ENCODE assay signal across 25 cellular contexts in genomic region chr11:126993599-126993998, GRCh38. TPM values are rescaled to one million over a fixed set of nuclear protein-coding genes. Genes with fewer than 3 reads are reported as not detected.
A peak's percentile ranks its signal among the peaks of the same experiment; 100 is the strongest.
DNase-seq lines count a peak whose midpoint lies in the region; ATAC-seq, FAIRE-seq and TF ChIP-seq lines count a peak whose summit lies in the region.
"Had no signal": no experiment of that assay in that cellular context is flagged by ENCODE, and none has a peak within 500 bp of the region (broad histone marks: within the 10 kb centered on the region; RNA-seq: fewer than 3 reads in every experiment).

No MANE protein-coding gene starts in this region.

- H3K36me3 ChIP-seq in IMR-90 (ENCODE audit: control insufficient read depth, insufficient read depth, low read length) (no peaks in the 10 kb centered on the region), astrocyte (ENCODE audit: insufficient read depth, low read length) (no peaks in the 10 kb centered on the region), mucosa of descending colon (ENCODE audit: low read depth) (no peaks in the 10 kb centered on the region)
- H3K36me3 ChIP-seq: heart left ventricle had no signal

- H2AK5ac ChIP-seq in IMR-90 (ENCODE audit: low read depth, low read length): peak overlapping the region; percentile 97

- peak overlapping the region; percentile 99 for H2BK5ac ChIP-seq in IMR-90 (ENCODE audit: low read depth, low read length, poor library complexity, severe bottlenecking)

- H3K27ac ChIP-seq in AG04450 (ENCODE audit: low read depth, low read length): peak overlapping the region; percentile 99
- H3K27ac ChIP-seq in IMR-90 (ENCODE audit: insufficient read depth, low read length): peak overlapping the region; percentile 83
- peak overlapping the region; percentile 100 for H3K27ac ChIP-seq in astrocyte (ENCODE audit: low read depth, low read length)
- H3K27ac ChIP-seq: heart left ventricle, skin epidermis had no signal

- peak overlapping the region; percentile 98 for H3K14ac ChIP-seq in IMR-90 (replicated peaks; ENCODE audit: low read depth, low read length)

- H3K9ac ChIP-seq in IMR-90 (ENCODE audit: low read depth, low read length) (no peak overlapping the region), astrocyte (ENCODE audit: low read length) (peak overlapping the region; percentile 92)

- peak overlapping the region; percentile 100 for H3K4ac ChIP-seq in IMR-90 (ENCODE audit: low read depth, low read length)

- no peak for TF ChIP-seq CTCF in AG04450 (IDR thresholded peaks at IDR 0.05; ENCODE audit: low read depth, low read length)
- no peak for TF ChIP-seq CTCF in IMR-90 (conservative IDR thresholded peaks at IDR 0.05; ENCODE audit: low read depth, low read length)
- no peak for TF ChIP-seq CTCF in astrocyte (IDR thresholded peaks at IDR 0.05; ENCODE audit: insufficient read depth, low read depth, low read length)
- no peak for TF ChIP-seq CTCF in mucosa of descending colon (IDR thresholded peaks at IDR 0.05)

- no peaks in the 10 kb centered on the region for H3K9me3 ChIP-seq in AG04450 (ENCODE audit: control insufficient read depth, insufficient read depth, low read length)
- no peaks in the 10 kb centered on the region for H3K9me3 ChIP-seq in IMR-90 (ENCODE audit: control insufficient read depth, insufficient read depth, low read length)
- no peaks in the 10 kb centered on the region for H3K9me3 ChIP-seq in astrocyte (ENCODE audit: insufficient read depth, low read depth, low read length)
- no peaks in the 10 kb centered on the region for H3K9me3 ChIP-seq in mucosa of descending colon
- H3K9me3 ChIP-seq: heart left ventricle had no signal

- TF ChIP-seq POLR2A in IMR-90 (IDR thresholded peaks at IDR 0.05; ENCODE audit: low read depth, low read length): no peak

- H3K4me3 ChIP-seq in AG04450 (ENCODE audit: low read depth, low read length) (no peak overlapping the region), IMR-90 (ENCODE audit: insufficient read depth, low read depth, low read length) (no peak overlapping the region), astrocyte (ENCODE audit: insufficient read depth, low read depth, low read length) (peak overlapping the region; percentile 48), mucosa of descending colon (no peak overlapping the region)
- H3K4me3 ChIP-seq: heart left ventricle, skin epidermis had no signal

- H4K20me1 ChIP-seq in IMR-90 (ENCODE audit: insufficient read depth, low read length) (no peaks in the 10 kb centered on the region), astrocyte (ENCODE audit: insufficient read depth, low read length) (no peaks in the 10 kb centered on the region)

- peaks cover 19% of the 10 kb centered on the region for H3K27me3 Mint-ChIP-seq in astrocyte (ENCODE audit: low read depth, unreplicated experiment)

- H4K8ac ChIP-seq in IMR-90 (ENCODE audit: low read depth in 2 of 2, low read length in 2 of 2): peak overlapping the region; percentile 65 to 95

- H3K27me3 ChIP-seq in AG04450 (ENCODE audit: control insufficient read depth, insufficient read depth, low read length): no peaks in the 10 kb centered on the region
- no peaks in the 10 kb centered on the region for H3K27me3 ChIP-seq in IMR-90 (ENCODE audit: control insufficient read depth, insufficient read depth, low read length)
- H3K27me3 ChIP-seq in astrocyte (ENCODE audit: insufficient read depth, low read length): no peaks in the 10 kb centered on the region

- H3K79me2 ChIP-seq in astrocyte (ENCODE audit: insufficient read depth, low read length): peaks cover 25% of the 10 kb centered on the region

- peak overlapping the region; percentile 99 for H3K23ac ChIP-seq in IMR-90 (ENCODE audit: low read depth, low read length)

- TF ChIP-seq RAD21 in IMR-90 (IDR thresholded peaks at IDR 0.05; ENCODE audit: low read length): no peak

- peak overlapping the region; percentile 90; the same call in 1 of the 2 replicates for H3K56ac ChIP-seq in IMR-90 (ENCODE audit: extremely low read depth, insufficient read depth, low read length)

- WGBS in IMR-90 (ENCODE audit: extremely low coverage in 2 of 2, insufficient read length in 1 of 2), 2 experiments: no CpG with 5 or more reads among the region's 2 CpGs

- H3K36me3 Mint-ChIP-seq in astrocyte (ENCODE audit: low read depth, unreplicated experiment): no peaks in the 10 kb centered on the region
- H3K36me3 Mint-ChIP-seq: CD14-positive monocyte; naive thymus-derived CD4-positive, alpha-beta T cell had no signal

- intact Hi-C loops in IMR-90 (cut with micrococcal nuclease): loop anchor here (5.0 to 10.0 kb wide), 2 partner anchors 76 to 199 kb away; no protein-coding TSS in a partner anchor
- intact Hi-C loops in mucosa of descending colon (cut with DNase I, micrococcal nuclease): loop anchor here (5.0 to 10.0 kb wide), 2 partner anchors 281 to 549 kb away; no protein-coding TSS in a partner anchor

- BruUV-seq in IMR-90 (replicated peaks; lab: Mats Ljungman, UMichigan): no TSS peak

- POLR2A ChIA-PET in AG04450 (lab: Yijun Ruan, JAX): no interaction called here
- POLR2A ChIA-PET in IMR-90 (lab: Charles Lee; ENCODE audit: unreplicated experiment): no interaction called here

- peaks cover 46% of the 10 kb centered on the region for H3K4me1 Mint-ChIP-seq in astrocyte (ENCODE audit: low read depth, unreplicated experiment)
- H3K4me1 Mint-ChIP-seq: CD14-positive monocyte had no signal

- H2BK20ac ChIP-seq in IMR-90 (ENCODE audit: low read depth, low read length): peak overlapping the region; percentile 98

- peaks cover 36% of the 10 kb centered on the region for H3K9me1 ChIP-seq in IMR-90 (ENCODE audit: insufficient read depth, low read length)

- H2AK9ac ChIP-seq in IMR-90 (replicated peaks; ENCODE audit: low read depth, low read length, poor library complexity): peak overlapping the region; percentile 10

- H3K4me1 ChIP-seq in IMR-90 (ENCODE audit: control insufficient read depth, insufficient read depth, low read length): peaks cover 33% of the 10 kb centered on the region
- peaks cover 44% of the 10 kb centered on the region for H3K4me1 ChIP-seq in astrocyte (ENCODE audit: insufficient read depth, low read length)
- no peaks in the 10 kb centered on the region for H3K4me1 ChIP-seq in mucosa of descending colon (ENCODE audit: low read depth)

- peak overlapping the region; percentile 99 for H3K27ac Mint-ChIP-seq in astrocyte (ENCODE audit: unreplicated experiment)
- H3K27ac Mint-ChIP-seq: activated T-cell treated with anti-CD3 and anti-CD28 coated beads, Interleukin-2, amount 50 U/mL, for 24 hours; CD14-positive monocyte; naive thymus-derived CD4-positive, alpha-beta T cell had no signal

- DNase-seq in AG04450 (ENCODE audit: low read depth, low spot score) (no peak), IMR-90 (peak; percentile 54), astrocyte (ENCODE audit: low read depth) (peak; percentile 15), left kidney (ENCODE audit: low read depth, low spot score) (peak; percentile 45), mucosa of descending colon (no peak)
- DNase-seq in stimulated activated CD4-positive, alpha-beta T cell treated with anti-CD3 and anti-CD28 coated beads, Interleukin-4, amount 100 ng/mL, for 1 hour: no peak
- no peak for DNase-seq in effector CD8-positive, alpha-beta T cell (lab: John Stamatoyannopoulos, UW)
- DNase-seq: activated CD8-positive, alpha-beta memory T cell treated with anti-CD3 and anti-CD28 coated beads for 24 hours; activated T-cell treated with anti-CD3 and anti-CD28 coated beads, Interleukin-2, amount 50 U/mL, for 24 hours; dermis blood vessel endothelial cell; heart left ventricle; KBM-7; left cardiac atrium; naive thymus-derived CD4-positive, alpha-beta T cell; NCI-H1694; NCI-H2171; NCI-H524; nucleus accumbens; T-helper 1 cell had no signal

- peaks cover 16 to 73% of the 10 kb centered on the region in 2 experiments; a peak in 3 of 4 replicates for H3K79me1 ChIP-seq in IMR-90 (ENCODE audit: low read depth in 1 of 2, low read length in 2 of 2)

- H3K18ac ChIP-seq in IMR-90 (ENCODE audit: low read depth, low read length): peak overlapping the region; percentile 97; the same call in 1 of the 2 replicates

- dilution Hi-C loops in IMR-90 (cut with HindIII; ENCODE audit: low sequenced_read_pairs, unreplicated experiment): no loop called here

- H4K5ac ChIP-seq in IMR-90 (ENCODE audit: low read depth, low read length): peak overlapping the region; percentile 90; the same call in 1 of the 2 replicates

- H2BK120ac ChIP-seq in IMR-90 (ENCODE audit: low read depth, low read length): peak overlapping the region; percentile 99

- no peak overlapping the region for H3K4me3 Mint-ChIP-seq in astrocyte (ENCODE audit: unreplicated experiment)
- H3K4me3 Mint-ChIP-seq: activated T-cell treated with anti-CD3 and anti-CD28 coated beads, Interleukin-2, amount 50 U/mL, for 24 hours; CD14-positive monocyte; naive thymus-derived CD4-positive, alpha-beta T cell had no signal

- in situ Hi-C loops in IMR-90 (cut with MboI; ENCODE audit: low sequenced_read_pairs): loop anchor here (10.0 to 25.0 kb wide), 2 partner anchors 556 to 689 kb away; partner anchors contain the start of gene DCPS

- H3K4me2 ChIP-seq in IMR-90 (ENCODE audit: low read depth, low read length) (peak overlapping the region; percentile 56; the same call in 1 of the 2 replicates), astrocyte (ENCODE audit: low read length) (peak overlapping the region; percentile 85)

- no peaks in the 10 kb centered on the region for H3K9me3 Mint-ChIP-seq in astrocyte (ENCODE audit: unreplicated experiment)
- H3K9me3 Mint-ChIP-seq: activated T-cell treated with anti-CD3 and anti-CD28 coated beads, Interleukin-2, amount 50 U/mL, for 24 hours; naive thymus-derived CD4-positive, alpha-beta T cell had no signal

- H2AFZ ChIP-seq in IMR-90 (replicated peaks; ENCODE audit: low read length, poor library complexity) (no peak overlapping the region), astrocyte (ENCODE audit: low read depth, low read length) (no peak overlapping the region)

- peak; percentile 65 for FAIRE-seq in astrocyte (lab: Jason Lieb, UNC)
- FAIRE-seq: GM19239 had no signal

- CTCF ChIA-PET in AG04450 (lab: Charles Lee) (interaction anchor here (6.5 to 6.8 kb wide), 2 partner anchors 276 to 386 kb away, joined by 88 to 184 read pairs; no protein-coding TSS in a partner anchor), IMR-90 (lab: Yijun Ruan, JAX) (no interaction called here)

- peak; percentile 16 for ATAC-seq in IMR-90 (ENCODE audit: low read depth)
- no peak for ATAC-seq in GM21360 (IDR thresholded peaks at IDR 0.05; ENCODE audit: unreplicated experiment)
- no peak for ATAC-seq in mucosa of descending colon
- ATAC-seq: heart left ventricle; left cardiac atrium; naive thymus-derived CD4-positive, alpha-beta T cell had no signal

- peak overlapping the region; percentile 72; the same call in 1 of the 3 replicates for H2BK15ac ChIP-seq in IMR-90 (ENCODE audit: low read depth, low read length)

- peak overlapping the region; percentile 99 for H4K91ac ChIP-seq in IMR-90 (ENCODE audit: insufficient read depth, low read depth, low read length)

RNA-seq across cellular contexts. Expression of gene KIRREL3, which starts 7.0 kb away (rescaled TPM):
- polyA plus RNA-seq in AG04450 (2011; rRNA removed): 2.3 and 2.8 TPM in 2 replicates
- polyA minus RNA-seq in AG04450 (2011; rRNA and poly(A)+ RNA removed): 4.0 and 6.3 TPM in 2 replicates
- 10.9 and 12.8 TPM in 2 replicates for total RNA-seq in IMR-90 (2012; rRNA removed)
- polyA plus RNA-seq in IMR-90 (2012; rRNA removed): 15.9 and 18.5 TPM in 2 replicates
- polyA plus RNA-seq in IMR-90 (2012; cell fraction: cytosol; rRNA removed): 8.7 and 13.0 TPM in 2 replicates
- 13.3 and 27.3 TPM in 2 replicates for polyA plus RNA-seq in IMR-90 (2012; cell fraction: nucleus; rRNA removed; ENCODE audit: low replicate concordance)
- 0.79 and 0.91 TPM in 2 replicates for total RNA-seq in astrocyte
- total RNA-seq in mucosa of descending colon: 1 to 10 TPM in 1 of 3 donors, under 1 TPM in 2; 0.23 to 2.4 (median 0.70) TPM
- total RNA-seq: A673; dermis blood vessel endothelial cell; naive thymus-derived CD4-positive, alpha-beta T cell; ureter had no signal
- polyA plus RNA-seq: CD14-positive monocyte; naive thymus-derived CD4-positive, alpha-beta T cell had no signal

Comparison
In these comparisons a context has a peak if more than half of its experiments do, and no peak if none do; other contexts are left out.
1. DNase-seq: peak in IMR-90 (single experiment), astrocyte (single experiment) and left kidney (single experiment); none in AG04450 (single experiment), stimulated activated CD4-positive, alpha-beta T cell treated with anti-CD3 and anti-CD28 coated beads, Interleukin-4, amount 100 ng/mL, for 1 hour (single experiment), effector CD8-positive, alpha-beta T cell (single experiment) and mucosa of descending colon (0 of 3).
2. Peak in every context shown above with its lines, with median percentiles within 50 percentile points of each other: H3K27ac ChIP-seq.